ENCODE assay signal across 1 cellular context in genomic region chr19:4187313-4188122, GRCh38.
TF ChIP-seq lines count a peak whose summit lies in the region.

No MANE protein-coding gene starts in this region.

TF ChIP-seq in HepG2, 621 proteins besides CTCF, POLR2A, EP300 and RAD21:
- no peak for TF ChIP-seq IRX3 (CRISPR knock-in tag; IDR thresholded peaks at IDR 0.05; ENCODE audit: borderline replicate concordance, low read depth)
- no peak for TF ChIP-seq PRMT3 (CRISPR knock-in tag; IDR thresholded peaks at IDR 0.05; ENCODE audit: borderline replicate concordance, low read depth)
- TF ChIP-seq ZFP36 (IDR thresholded peaks at IDR 0.05; ENCODE audit: borderline replicate concordance, low read depth, low read length, partially characterized antibody): peak; percentile 86
